ENCODE assay signal across 20 cellular contexts in the genomic region with DNA sequence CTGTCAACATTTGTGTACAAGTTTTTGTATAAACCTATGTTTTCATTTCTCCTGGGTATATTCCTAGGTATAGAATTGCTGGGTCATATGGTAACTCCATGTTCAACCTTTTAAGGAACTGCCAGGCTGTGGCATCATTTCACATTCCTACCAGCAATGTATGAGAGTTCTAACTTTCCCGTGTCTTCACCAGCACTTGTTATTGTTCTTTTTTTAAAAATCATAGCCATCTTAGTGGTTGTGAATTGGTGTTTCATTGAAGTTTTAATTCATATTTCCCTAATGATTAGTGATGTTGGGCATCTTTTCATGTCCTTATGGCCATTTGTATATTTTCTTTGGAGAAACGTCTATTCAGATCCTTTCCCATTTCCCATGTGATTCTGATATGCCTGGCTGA.
A peak's percentile ranks its signal among the peaks of the same experiment; 100 is the strongest.
DNase-seq lines count a peak whose midpoint lies in the region; ATAC-seq, FAIRE-seq and TF ChIP-seq lines count a peak whose summit lies in the region.
"Had no signal": no experiment of that assay in that cellular context is flagged by ENCODE, and none has a peak within 500 bp of the region (broad histone marks: within the 10 kb centered on the region; RNA-seq: fewer than 3 reads in every experiment).

No MANE protein-coding gene starts in this region.

- H3K9me3 ChIP-seq in CD4-positive, CD25-positive, alpha-beta regulatory T cell (ENCODE audit: control insufficient read depth in 2 of 2, low read length in 2 of 2) = peaks cover 0 to 4% of the 10 kb centered on the region in 2 experiments
- H3K9me3 ChIP-seq in HEK293 (ENCODE audit: control insufficient read depth, insufficient read depth, low read depth, low read length) (no peaks in the 10 kb centered on the region), K562 (replicated peaks; ENCODE audit: control insufficient read depth, insufficient read depth, low read depth, low read length) (no peaks in the 10 kb centered on the region; the same call in 1 of the 2 replicates)
- H3K9me3 ChIP-seq: Caco-2 had no signal

- H3K27ac Mint-ChIP-seq in CD4-positive, CD25-positive, alpha-beta regulatory T cell = peak overlapping the region; percentile 58 to 95 (median 80)
- H3K27ac Mint-ChIP-seq: B cell had no signal

- no peak for ATAC-seq in CD4-positive, CD25-positive, alpha-beta regulatory T cell (ENCODE audit: low read depth in 2 of 2)
- no peak for ATAC-seq in K562
- no peak for ATAC-seq in HG03442 (IDR thresholded peaks at IDR 0.05; ENCODE audit: unreplicated experiment)
- ATAC-seq: A549; CD8-positive, alpha-beta T cell had no signal

- no peak for TF ChIP-seq EP300 in K562 (IDR thresholded peaks at IDR 0.05; ENCODE audit: low read length)

- H3K9me1 ChIP-seq in K562 (ENCODE audit: control insufficient read depth, insufficient read depth, low read length) = no peaks in the 10 kb centered on the region

- H3K4me3 Mint-ChIP-seq in CD4-positive, CD25-positive, alpha-beta regulatory T cell = no peak overlapping the region
- H3K4me3 Mint-ChIP-seq: B cell; CD8-positive, alpha-beta T cell had no signal

- no peak overlapping the region for H2AFZ ChIP-seq in K562 (ENCODE audit: low read depth, low read length)

- H3K9me3 Mint-ChIP-seq in CD4-positive, CD25-positive, alpha-beta regulatory T cell = peaks cover 0 to 10% (median 3%) of the 10 kb centered on the region in 7 donors

- WGBS in K562 (ENCODE audit: insufficient coverage, low coverage, missing lambda C conversion rate) = 0% methylated on average over 2 of the region's 2 CpGs

- BruUV-seq in K562 (replicated peaks; lab: Mats Ljungman, UMichigan) = no TSS peak

- FAIRE-seq in K562 (lab: Jason Lieb, UNC) = no peak
- FAIRE-seq: A549, D721Med, G401.6, GM12891 had no signal

- H3K4me2 ChIP-seq in K562 (ENCODE audit: insufficient read depth, low read length) = no peak overlapping the region
- H3K4me2 ChIP-seq: A549; BLaER1 treated with 17β-estradiol and CSF1 and Interleukin-3, amounts not matched to agents 10 nM and 100 nM had no signal

- intact Hi-C loops in K562 (cut with micrococcal nuclease) = no loop called here

- TF ChIP-seq CTCF in HEK293 (tag by site-specific recombination; IDR thresholded peaks at IDR 0.05) (no peak), K562 (IDR thresholded peaks at IDR 0.05 in 2 of 3, conservative IDR thresholded peaks at IDR 0.05 in 1 of 3; ENCODE audit: insufficient read depth in 2 of 3, low read depth in 1 of 3, low read length in 3 of 3) (no peak)

- H4K20me1 ChIP-seq in K562 (replicated peaks; ENCODE audit: control insufficient read depth, insufficient read depth, low read length) = no peaks in the 10 kb centered on the region
- H4K20me1 ChIP-seq: BLaER1 treated with 17β-estradiol and CSF1 and Interleukin-3, amounts not matched to agents 10 nM and 100 nM had no signal

- H3K36me3 ChIP-seq in CD4-positive, CD25-positive, alpha-beta regulatory T cell (ENCODE audit: control insufficient read depth, insufficient read depth, low read length) = no peaks in the 10 kb centered on the region
- H3K36me3 ChIP-seq in HEK293 (ENCODE audit: control insufficient read depth in 2 of 2, insufficient read depth in 1 of 2, low read length in 2 of 2) = no peaks in the 10 kb centered on the region
- no peaks in the 10 kb centered on the region for H3K36me3 ChIP-seq in K562 (ENCODE audit: control insufficient read depth, insufficient read depth, low read length)
- H3K36me3 ChIP-seq: BLaER1 treated with 17β-estradiol and CSF1 and Interleukin-3, amounts not matched to agents 10 nM and 100 nM had no signal

- no peak overlapping the region for H3K27ac ChIP-seq in CD4-positive, CD25-positive, alpha-beta regulatory T cell (ENCODE audit: insufficient read depth, low read length, poor library complexity, severe bottlenecking)
- no peak overlapping the region for H3K27ac ChIP-seq in HEK293 (ENCODE audit: extremely low read depth, low read depth, low read length)
- H3K27ac ChIP-seq in K562 (ENCODE audit: extremely low read depth, low read depth, low read length) = no peak overlapping the region
- H3K27ac ChIP-seq: 22Rv1; A549; BLaER1 treated with 17β-estradiol and CSF1 and Interleukin-3, amounts not matched to agents 10 nM and 100 nM; C4-2B had no signal

- POLR2A ChIA-PET in HEK293 (lab: Yijun Ruan, JAX) = no interaction called here
- POLR2A ChIA-PET in K562 (lab: Yijun Ruan, JAX) = no interaction called here

- no peak overlapping the region for H3K9ac ChIP-seq in K562 (ENCODE audit: insufficient read depth in 1 of 2, low read depth in 2 of 2, low read length in 2 of 2)
- H3K9ac ChIP-seq: BLaER1 treated with 17β-estradiol and CSF1 and Interleukin-3, amounts not matched to agents 10 nM and 100 nM had no signal

- peaks cover 4% of the 10 kb centered on the region for H3K27me3 Mint-ChIP-seq in CD4-positive, CD25-positive, alpha-beta regulatory T cell

- peaks cover 12 to 34% (median 19%) of the 10 kb centered on the region in 4 donors for H3K4me1 Mint-ChIP-seq in CD4-positive, CD25-positive, alpha-beta regulatory T cell

- H3K79me2 ChIP-seq in K562 (ENCODE audit: control insufficient read depth, insufficient read depth, low read length) = no peaks in the 10 kb centered on the region

- H3K4me3 ChIP-seq in CD4-positive, CD25-positive, alpha-beta regulatory T cell (ENCODE audit: low read depth, low read length) = no peak overlapping the region
- H3K4me3 ChIP-seq in HEK293 (ENCODE audit: low read depth, low read length) = no peak overlapping the region
- H3K4me3 ChIP-seq in K562 = no peak overlapping the region
- H3K4me3 ChIP-seq: A549; BLaER1 treated with 17β-estradiol and CSF1 and Interleukin-3, amounts not matched to agents 10 nM and 100 nM had no signal

- no peak for TF ChIP-seq RAD21 in K562 (CRISPR knock-in tag; conservative IDR thresholded peaks at IDR 0.05 in 1 of 2, IDR thresholded peaks at IDR 0.05 in 1 of 2)

- peaks cover 23% of the 10 kb centered on the region for H3K4me1 ChIP-seq in CD4-positive, CD25-positive, alpha-beta regulatory T cell (ENCODE audit: control insufficient read depth, insufficient read depth, low read length, poor library complexity, severe bottlenecking)
- H3K4me1 ChIP-seq in HEK293 (ENCODE audit: control insufficient read depth, insufficient read depth, low read length) (no peaks in the 10 kb centered on the region), K562 (replicated peaks in 1 of 2; ENCODE audit: control insufficient read depth in 2 of 2, insufficient read depth in 2 of 2, low read length in 2 of 2) (no peaks in the 10 kb centered on the region)
- H3K4me1 ChIP-seq: Caco-2 had no signal

- TF ChIP-seq POLR2A in K562 (conservative IDR thresholded peaks at IDR 0.05) = no peak

- in situ Hi-C loops in K562 (cut with MboI) = no loop called here

- no peak for DNase-seq in CD4-positive, CD25-positive, alpha-beta regulatory T cell
- DNase-seq in K562 (ENCODE audit: extremely low read depth in 1 of 4, low spot score in 3 of 4) (no peak), activated T-cell treated with anti-CD3 and anti-CD28 coated beads for 4 hours (no peak), OCI-M1 (lab: John Stamatoyannopoulos, UW) (no peak)
- DNase-seq: AML-193; Caco-2; Calu3; CD8-positive, alpha-beta T cell; DMS79 treated with DMSO at 0.1 percent for 48 hours; GF-D8 had no signal

- H3K36me3 Mint-ChIP-seq in CD4-positive, CD25-positive, alpha-beta regulatory T cell = peaks cover 3% of the 10 kb centered on the region

- CTCF ChIA-PET in HEK293 (lab: Yijun Ruan, JAX) = no interaction called here
- CTCF ChIA-PET in K562 (lab: Yijun Ruan, JAX; ENCODE audit: low intra/inter-chr PET ratio) = no interaction called here

- H3K27me3 ChIP-seq in CD4-positive, CD25-positive, alpha-beta regulatory T cell (ENCODE audit: control insufficient read depth, insufficient read depth, low read length) = no peaks in the 10 kb centered on the region
- H3K27me3 ChIP-seq in K562 (ENCODE audit: control insufficient read depth in 2 of 2, insufficient read depth in 2 of 2, low read length in 2 of 2) = peaks cover 26 to 27% of the 10 kb centered on the region in 2 experiments
- H3K27me3 ChIP-seq: BLaER1 treated with 17β-estradiol and CSF1 and Interleukin-3, amounts not matched to agents 10 nM and 100 nM had no signal

TF ChIP-seq in K562, 482 proteins besides CTCF, POLR2A, EP300 and RAD21:
- TF ChIP-seq POLR2B (IDR thresholded peaks at IDR 0.05; ENCODE audit: low read depth, partially characterized antibody) = no peak
- peak; percentile 89 for TF ChIP-seq ZNF184 (CRISPR knock-in tag; IDR thresholded peaks at IDR 0.05)
- no peak for TF ChIP-seq ESRRA (IDR thresholded peaks at IDR 0.05; ENCODE audit: borderline replicate concordance, low read depth)
- TF ChIP-seq ARHGAP35 (IDR thresholded peaks at IDR 0.05; ENCODE audit: partially characterized antibody) = no peak
- peak; percentile 56 for TF ChIP-seq RBM25 (IDR thresholded peaks at IDR 0.05; ENCODE audit: low read depth, low read length, severe bottlenecking)
